ENCODE assay signal across 19 cellular contexts in the genomic region with DNA sequence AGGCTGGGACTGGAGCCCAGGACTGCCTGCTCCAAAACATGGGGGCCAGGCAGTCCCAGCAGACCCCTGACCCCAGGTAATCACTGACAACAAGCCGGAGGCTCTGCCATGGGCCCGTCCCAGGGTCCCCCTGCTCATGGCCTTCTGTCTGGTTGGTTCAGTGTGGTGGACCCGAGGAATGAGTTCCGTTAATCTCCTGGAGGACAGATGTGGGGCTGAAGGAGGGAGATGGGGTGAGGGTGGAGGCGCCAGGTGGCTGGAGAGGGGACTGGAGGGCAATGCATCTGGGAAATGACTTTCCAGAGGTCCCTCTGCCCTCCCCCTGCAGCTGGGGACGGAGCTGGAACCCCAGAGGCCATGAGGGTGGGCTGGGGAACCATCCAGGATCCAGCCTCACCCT.
DNase-seq lines count a peak whose midpoint lies in the region; ATAC-seq and TF ChIP-seq lines count a peak whose summit lies in the region.
"Had no signal": no experiment of that assay in that cellular context is flagged by ENCODE, and none has a peak within 500 bp of the region (broad histone marks: within the 10 kb centered on the region; RNA-seq: fewer than 3 reads in every experiment).

No MANE protein-coding gene starts in this region.

- ATAC-seq in Right ventricle myocardium superior (ENCODE audit: poor library complexity) (no peak), naive B cell (ENCODE audit: low read depth in 2 of 2) (no peak)
- no peak for ATAC-seq in stimulated activated naive CD8-positive, alpha-beta T cell treated with anti-CD3 and anti-CD28 coated beads, Interleukin-15, amount 100 ng/mL, for 72 hours
- ATAC-seq: Right ventricle myocardium inferior had no signal

- H3K9me3 ChIP-seq in left ventricle myocardium inferior (replicated peaks) = no peaks in the 10 kb centered on the region
- H3K9me3 ChIP-seq: heart right ventricle had no signal

- H3K4me3 Mint-ChIP-seq in naive B cell (peak overlapping the region in 6 of 8 donors; percentile 57 to 77 (median 72)), type B pancreatic cell (peak overlapping the region; percentile 52)
- H3K4me3 Mint-ChIP-seq in stimulated activated naive CD8-positive, alpha-beta T cell treated with anti-CD3 and anti-CD28 coated beads, Interleukin-15, amount 100 ng/mL, for 72 hours = no peak overlapping the region

- TF ChIP-seq CTCF in left ventricle myocardium inferior (IDR thresholded peaks at IDR 0.05; ENCODE audit: borderline replicate concordance) (no peak), type B pancreatic cell (conservative IDR thresholded peaks at IDR 0.05) (no peak)

- DNase-seq in left ventricle myocardium inferior = no peak
- no peak for DNase-seq in Right ventricle myocardium superior
- peak; percentile 52 for DNase-seq in ecto neural progenitor cell (ENCODE audit: low spot score)
- DNase-seq in naive B cell = no peak
- no peak for DNase-seq in type B pancreatic cell (ENCODE audit: extremely low spot score, unreplicated experiment)
- DNase-seq in stimulated activated naive CD8-positive, alpha-beta T cell treated with anti-CD3 and anti-CD28 coated beads, Interleukin-15, amount 100 ng/mL, for 72 hours = no peak
- DNase-seq in amygdala (lab: John Stamatoyannopoulos, UW) = no peak
- DNase-seq in activated CD4-positive, alpha-beta T cell treated with anti-CD3 and anti-CD28 coated beads for 1 hour = no peak
- DNase-seq: activated CD4-positive, alpha-beta T cell treated with anti-CD3 and anti-CD28 coated beads, Interleukin-2, amount 50 U/mL, for 1 hour; DMS 273 treated with DMSO at 0.1 percent for 48 hours; heart right ventricle; NCI-H2081; small intestine; stimulated activated CD4-positive, alpha-beta T cell treated with anti-CD3 and anti-CD28 coated beads, Interleukin-4, amount 100 ng/mL, for 4 hours had no signal

- H3K27me3 ChIP-seq in left ventricle myocardium inferior (ENCODE audit: low read depth) = no peaks in the 10 kb centered on the region

- no peaks in the 10 kb centered on the region for H3K36me3 ChIP-seq in left ventricle myocardium inferior
- H3K36me3 ChIP-seq: heart right ventricle had no signal

- H3K27me3 Mint-ChIP-seq in naive B cell (no peaks in the 10 kb centered on the region), type B pancreatic cell (no peaks in the 10 kb centered on the region)
- H3K27me3 Mint-ChIP-seq in stimulated activated naive CD8-positive, alpha-beta T cell treated with anti-CD3 and anti-CD28 coated beads, Interleukin-15, amount 100 ng/mL, for 72 hours = no peaks in the 10 kb centered on the region

- peaks cover 53 to 64% (median 63%) of the 10 kb centered on the region in 3 donors for H3K4me1 Mint-ChIP-seq in naive B cell
- peaks cover 30% of the 10 kb centered on the region for H3K4me1 Mint-ChIP-seq in type B pancreatic cell (ENCODE audit: unreplicated experiment)
- peaks cover 17% of the 10 kb centered on the region for H3K4me1 Mint-ChIP-seq in stimulated activated naive CD8-positive, alpha-beta T cell treated with anti-CD3 and anti-CD28 coated beads, Interleukin-15, amount 100 ng/mL, for 72 hours

- peak overlapping the region; percentile 63 for H3K4me3 ChIP-seq in left ventricle myocardium inferior
- H3K4me3 ChIP-seq: lung had no signal

- H3K9me3 Mint-ChIP-seq in naive B cell (no peaks in the 10 kb centered on the region), type B pancreatic cell (no peaks in the 10 kb centered on the region)
- no peaks in the 10 kb centered on the region for H3K9me3 Mint-ChIP-seq in stimulated activated naive CD8-positive, alpha-beta T cell treated with anti-CD3 and anti-CD28 coated beads, Interleukin-15, amount 100 ng/mL, for 72 hours
- H3K9me3 Mint-ChIP-seq: naive thymus-derived CD4-positive, alpha-beta T cell had no signal

- H3K27ac ChIP-seq in left ventricle myocardium inferior (replicated peaks) = no peak overlapping the region
- H3K27ac ChIP-seq: C4-2B, KMS-11 had no signal

- intact Hi-C loops in left ventricle myocardium inferior (cut with micrococcal nuclease) = no loop called here
- intact Hi-C loops in Right ventricle myocardium superior (cut with DNase I) = loop anchor here (5.0 kb wide), 1 partner anchor 137 kb away; no protein-coding TSS in a partner anchor

- H3K27ac Mint-ChIP-seq in naive B cell (peak overlapping the region in 2 of 6 donors; percentile 26 to 40), type B pancreatic cell (no peak overlapping the region)
- H3K27ac Mint-ChIP-seq in stimulated activated naive CD8-positive, alpha-beta T cell treated with anti-CD3 and anti-CD28 coated beads, Interleukin-15, amount 100 ng/mL, for 72 hours = no peak overlapping the region

- H3K36me3 Mint-ChIP-seq in naive B cell (no peaks in the 10 kb centered on the region), type B pancreatic cell (no peaks in the 10 kb centered on the region)
- H3K36me3 Mint-ChIP-seq: naive thymus-derived CD4-positive, alpha-beta T cell had no signal

- H3K4me1 ChIP-seq in left ventricle myocardium inferior = peaks cover 15% of the 10 kb centered on the region

Comparison
In these comparisons a context has a peak if more than half of its experiments do, and no peak if none do; other contexts are left out.
1. H3K4me3 Mint-ChIP-seq: peak in naive B cell (6 of 8) and type B pancreatic cell (single experiment); none in stimulated activated naive CD8-positive, alpha-beta T cell treated with anti-CD3 and anti-CD28 coated beads, Interleukin-15, amount 100 ng/mL, for 72 hours (0 of 2).